ENCODE assay signal across 8 cellular contexts in genomic region chr1:165827199-165828102, GRCh38. TPM values are rescaled to one million over a fixed set of nuclear protein-coding genes. Genes with fewer than 3 reads are reported as not detected.
A peak's percentile ranks its signal among the peaks of the same experiment; 100 is the strongest.
DNase-seq lines count a peak whose midpoint lies in the region; ATAC-seq lines count a peak whose summit lies in the region.

Gene UCK2, plus strand, starts transcription at chr1:165827614. Its CDS starts 220 bp downstream, at chr1:165827834.

- ATAC-seq in GM18502 (IDR thresholded peaks at IDR 0.05; ENCODE audit: poor library complexity, unreplicated experiment), result peak; percentile 72
- ATAC-seq in HG02938 (IDR thresholded peaks at IDR 0.05; ENCODE audit: unreplicated experiment), result peak; percentile 70

- in situ Hi-C loops in T47D (cut with HindIII; ENCODE audit: low pct_unique_long_range_greater_than_20kb, low sequenced_read_pairs), result no loop called here

- DNase-seq in A172 (ENCODE audit: low spot score) (peak; percentile 66), NCI-H1930 (lab: John Stamatoyannopoulos, UW) (peak; percentile 40 to 64), UCSD-AML1 (lab: John Stamatoyannopoulos, UW; ENCODE audit: unreplicated experiment) (peak; percentile 86), T47D (ENCODE audit: low read depth in 1 of 2, low spot score in 1 of 2) (peak; percentile 92 to 97), iPS-NIHi7 (ENCODE audit: extremely low spot score) (peak; percentile 94), smooth muscle cell of the brain vasculature (ENCODE audit: low read depth, low spot score) (peak; percentile 44)

RNA-seq across cellular contexts. Expression of gene UCK2, which starts in this region (rescaled TPM):
- total RNA-seq in A172 (2014; rRNA removed; shearing (Covaris generic)), result 71.3 and 104 TPM in 2 replicates

Comparison
In these comparisons a context has a peak if more than half of its experiments do, and no peak if none do; other contexts are left out.
1. Peak in every context shown above with its lines: DNase-seq and ATAC-seq.
2. DNase-seq: peak in every context shown above with its lines; median percentile 94 in T47D; 94 in iPS-NIHi7; 86 in UCSD-AML1; 66 in A172; 52 in NCI-H1930; 44 in smooth muscle cell of the brain vasculature.